19 cellular contexts compared by ENCODE assay signal in genomic region chr5:125054106-125054505, GRCh38.
DNase-seq lines count a peak whose midpoint lies in the region; ATAC-seq and TF ChIP-seq lines count a peak whose summit lies in the region.
"Had no signal": no experiment of that assay in that cellular context is flagged by ENCODE, and none has a peak within 500 bp of the region (broad histone marks: within the 10 kb centered on the region; RNA-seq: fewer than 3 reads in every experiment).

No MANE protein-coding gene starts in this region.

- H3K9me3 Mint-ChIP-seq in GM23338 = no peaks in the 10 kb centered on the region; the same call in 2 of the 3 replicates
- H3K9me3 Mint-ChIP-seq: CD8-positive, alpha-beta T cell had no signal

- H3K27ac Mint-ChIP-seq in GM23338 = no peak overlapping the region
- H3K27ac Mint-ChIP-seq: CD8-positive, alpha-beta T cell; T-helper 17 cell had no signal

- DNase-seq in GM23338 (ENCODE audit: low spot score) (peak; percentile 31), M059J (ENCODE audit: low read depth) (peak; percentile 20), RWPE2 (ENCODE audit: low spot score) (peak; percentile 71), NCI-H146 (lab: John Stamatoyannopoulos, UW) (no peak)
- DNase-seq: Calu3; CD8-positive, alpha-beta T cell; KBM-7; NCI-H1417; NCI-H187 treated with DMSO at 0.1 percent for 48 hours; NCI-H2171 treated with DMSO at 0.1 percent for 48 hours; NCI-H748 treated with DMSO at 0.1 percent for 48 hours; OCI-M1; T-helper 17 cell had no signal

- no peak for TF ChIP-seq RAD21 in neural cell (conservative IDR thresholded peaks at IDR 0.05)

- H3K36me3 Mint-ChIP-seq in GM23338 (ENCODE audit: low read depth) = peaks cover 3% of the 10 kb centered on the region; the same call in 1 of the 3 replicates
- H3K36me3 Mint-ChIP-seq: CD8-positive, alpha-beta T cell had no signal

- TF ChIP-seq EP300 in neural cell (conservative IDR thresholded peaks at IDR 0.05; ENCODE audit: poor library complexity, severe bottlenecking) = no peak

- H3K9ac ChIP-seq in neural cell (ENCODE audit: low read length) = no peak overlapping the region
- H3K9ac ChIP-seq: BLaER1 had no signal

- H3K4me1 Mint-ChIP-seq in GM23338 = peaks cover 57% of the 10 kb centered on the region
- H3K4me1 Mint-ChIP-seq: T-helper 17 cell had no signal

- H3K27ac ChIP-seq in GM23338 (ENCODE audit: low read depth) (peak overlapping the region; percentile 79; the same call in 1 of the 2 replicates), RWPE2 (ENCODE audit: poor library complexity, severe bottlenecking) (no peak overlapping the region), neural cell (ENCODE audit: low read length) (no peak overlapping the region)
- H3K27ac ChIP-seq: A549, BLaER1, SJSA1 had no signal

- no peak overlapping the region for H3K4me3 Mint-ChIP-seq in GM23338
- H3K4me3 Mint-ChIP-seq: CD8-positive, alpha-beta T cell; T-helper 17 cell had no signal

- TF ChIP-seq CTCF in GM23338 (conservative IDR thresholded peaks at IDR 0.05; ENCODE audit: low read depth in 2 of 2) (no peak), RWPE2 (IDR thresholded peaks at IDR 0.05; ENCODE audit: poor library complexity, severe bottlenecking) (no peak), neural cell (IDR thresholded peaks at IDR 0.05; ENCODE audit: poor library complexity, severe bottlenecking) (no peak)

- H3K4me1 ChIP-seq in GM23338 (ENCODE audit: insufficient read depth) (peaks cover 66% of the 10 kb centered on the region), RWPE2 (ENCODE audit: insufficient read depth, poor library complexity, severe bottlenecking) (peaks cover 34% of the 10 kb centered on the region)

- H3K36me3 ChIP-seq in GM23338 (ENCODE audit: insufficient read depth) (no peaks in the 10 kb centered on the region), RWPE2 (ENCODE audit: low read depth) (no peaks in the 10 kb centered on the region), neural cell (ENCODE audit: insufficient read depth, low read length) (no peaks in the 10 kb centered on the region)
- H3K36me3 ChIP-seq: BLaER1, SJSA1 had no signal

- H3K27me3 ChIP-seq in GM23338 (ENCODE audit: insufficient read depth) (no peaks in the 10 kb centered on the region), RWPE2 (ENCODE audit: insufficient read depth, poor library complexity, severe bottlenecking) (no peaks in the 10 kb centered on the region), neural cell (ENCODE audit: insufficient read depth, low read depth, low read length) (no peaks in the 10 kb centered on the region)
- H3K27me3 ChIP-seq: BLaER1, SJSA1 had no signal

- H3K79me2 ChIP-seq in GM23338 (replicated peaks; ENCODE audit: insufficient read depth) (no peaks in the 10 kb centered on the region), neural cell (replicated peaks; ENCODE audit: insufficient read depth, low read length) (no peaks in the 10 kb centered on the region)

- H3K27me3 Mint-ChIP-seq in GM23338 (ENCODE audit: insufficient read depth, low read depth, poor library complexity) = no peaks in the 10 kb centered on the region
- H3K27me3 Mint-ChIP-seq: T-helper 17 cell had no signal

- H3K9me3 ChIP-seq in RWPE2 (ENCODE audit: severe bottlenecking) (no peaks in the 10 kb centered on the region), neural cell (ENCODE audit: low read length) (no peaks in the 10 kb centered on the region)
- H3K9me3 ChIP-seq: A549, SJSA1 had no signal

- H3F3A ChIP-seq in GM23338 (replicated peaks; ENCODE audit: low read depth) (peaks cover 12% of the 10 kb centered on the region), neural cell (ENCODE audit: insufficient read depth, low read length, poor library complexity, severe bottlenecking) (no peaks in the 10 kb centered on the region)

- peak overlapping the region; percentile 57 for H3K4me2 ChIP-seq in GM23338
- H3K4me2 ChIP-seq in neural cell (ENCODE audit: low read length) = no peak overlapping the region
- H3K4me2 ChIP-seq: A549, BLaER1 had no signal

- no peak overlapping the region for H3K4me3 ChIP-seq in GM23338
- H3K4me3 ChIP-seq in RWPE2 (ENCODE audit: severe bottlenecking) = no peak overlapping the region
- H3K4me3 ChIP-seq in neural cell (ENCODE audit: low read length) = no peak overlapping the region
- H3K4me3 ChIP-seq: A549, BLaER1, SJSA1 had no signal

- H4K20me1 ChIP-seq in GM23338 (replicated peaks; ENCODE audit: insufficient read depth) (no peaks in the 10 kb centered on the region), neural cell (ENCODE audit: insufficient read depth) (no peaks in the 10 kb centered on the region)
- H4K20me1 ChIP-seq: BLaER1 had no signal

- H2AFZ ChIP-seq in GM23338 (no peak overlapping the region), neural cell (ENCODE audit: low read depth, low read length) (no peak overlapping the region)

- ATAC-seq in GM23338 (no peak), RWPE2 (ENCODE audit: low read depth) (peak; percentile 96), HG02981 (IDR thresholded peaks at IDR 0.05; ENCODE audit: unreplicated experiment) (no peak), GM21526 (IDR thresholded peaks at IDR 0.05; ENCODE audit: low FRiP score, unreplicated experiment) (no peak)
- ATAC-seq: A549; CD8-positive, alpha-beta T cell; T-helper 17 cell had no signal

- no peaks in the 10 kb centered on the region for H3K9me2 ChIP-seq in GM23338 (ENCODE audit: insufficient read depth)
- H3K9me2 ChIP-seq in neural cell (ENCODE audit: insufficient read depth, low read length) = no peaks in the 10 kb centered on the region

TF ChIP-seq in GM23338, 12 proteins besides CTCF, POLR2A, EP300 and RAD21 (continues in another document):
- no peak for TF ChIP-seq CREB1 (CRISPR knock-in tag; IDR thresholded peaks at IDR 0.05; ENCODE audit: low read depth)
- TF ChIP-seq ETS1 (IDR thresholded peaks at IDR 0.05) = no peak

TF ChIP-seq in neural cell, 6 proteins besides CTCF, POLR2A, EP300 and RAD21:
- no peak for TF ChIP-seq REST (IDR thresholded peaks at IDR 0.05; ENCODE audit: borderline replicate concordance)
- no peak for TF ChIP-seq MXI1 (conservative IDR thresholded peaks at IDR 0.05; ENCODE audit: poor library complexity, severe bottlenecking)
- TF ChIP-seq TAF1 (IDR thresholded peaks at IDR 0.05; ENCODE audit: low read depth) = no peak
- TF ChIP-seq POLR2AphosphoS5 (IDR thresholded peaks at IDR 0.05) = peak; percentile 58
- no peak for TF ChIP-seq EZH2 (IDR thresholded peaks at IDR 0.05; ENCODE audit: borderline replicate concordance, insufficient read depth, low read length, poor library complexity, severe bottlenecking)
- TF ChIP-seq SMC3 (conservative IDR thresholded peaks at IDR 0.05; ENCODE audit: poor library complexity) = peak; percentile 28
